In genomic region chr11:107908211-107908610, GRCh38 we compare ENCODE assay signal across 30 cellular contexts. TPM values are rescaled to one million over a fixed set of nuclear protein-coding genes. Genes with fewer than 3 reads are reported as not detected.
"Had no signal": no experiment of that assay in that cellular context is flagged by ENCODE, and none has a peak within 500 bp of the region (broad histone marks: within the 10 kb centered on the region; RNA-seq: fewer than 3 reads in every experiment).

No MANE protein-coding gene starts in this region.

- H3K36me3 ChIP-seq: adrenal gland, esophagus muscularis mucosa, gastrocnemius medialis, heart left ventricle, WERI-Rb-1 had no signal

- H3K27me3 ChIP-seq: body of pancreas, gastrocnemius medialis had no signal

- H3K27ac ChIP-seq: adrenal gland, body of pancreas, esophagus muscularis mucosa, foreskin keratinocyte, gastrocnemius medialis, heart left ventricle, WERI-Rb-1 had no signal

- H3K4me1 ChIP-seq: adrenal gland, body of pancreas, esophagus muscularis mucosa, foreskin keratinocyte, gastrocnemius medialis, heart left ventricle had no signal

- H3K9me3 ChIP-seq: adrenal gland, body of pancreas, esophagus muscularis mucosa, gastrocnemius medialis, heart left ventricle had no signal

- DNase-seq: activated B cell treated with CpG ODN at 0.5 μM for 24 hours; activated CD4-positive, alpha-beta T cell treated with anti-CD3 and anti-CD28 coated beads for 48 hours; activated CD4-positive, alpha-beta T cell treated with anti-CD3 and anti-CD28 coated beads, Interleukin-2, amount 50 U/mL, for 1 hour; activated CD4-positive, alpha-beta T cell treated with anti-CD3 and anti-CD28 coated beads, Interleukin-2, amount 50 U/mL, for 48 hours; activated CD8-positive, alpha-beta memory T cell treated with anti-CD3 and anti-CD28 coated beads for 24 hours; activated CD8-positive, alpha-beta T cell treated with anti-CD3 and anti-CD28 coated beads for 36 hours; activated effector memory CD4-positive, alpha-beta T cell treated with anti-CD3 and anti-CD28 coated beads, Interleukin-2, amount 50 U/mL, for 16 hours; activated naive CD4-positive, alpha-beta T cell treated with anti-CD3 and anti-CD28 coated beads for 36 hours; activated naive CD8-positive, alpha-beta T cell treated with anti-CD3 and anti-CD28 coated beads for 36 hours; activated naive CD8-positive, alpha-beta T cell treated with anti-CD3 and anti-CD28 coated beads, Interleukin-2, amount 50 U/mL, for 24 hours; activated T-cell treated with anti-CD3 and anti-CD28 coated beads, Interleukin-2, amount 50 U/mL, for 1 hour; activated T-cell treated with anti-CD3 and anti-CD28 coated beads, Interleukin-2, amount 50 U/mL, for 48 hours; adrenal gland; amygdala; aorta; body of pancreas; caudate nucleus; cortex of kidney; dermis blood vessel endothelial cell; effector CD4-positive, alpha-beta T cell; effector memory CD8-positive, alpha-beta T cell; erythroblast; foreskin keratinocyte; gastrocnemius medialis; glutamatergic neuron; heart left ventricle; T-helper 17 cell; T1000; WERI-Rb-1 had no signal

- H3K4me3 ChIP-seq: adrenal gland, body of pancreas, esophagus muscularis mucosa, gastrocnemius medialis, heart left ventricle had no signal

RNA-seq across cellular contexts. Expression of gene RAB39A, which starts 20.0 kb away (rescaled TPM):
- polyA plus RNA-seq: foreskin keratinocyte had no signal
